8 cellular contexts compared by ENCODE assay signal in genomic region chr18:48929951-48930713, GRCh38. TPM values are rescaled to one million over a fixed set of nuclear protein-coding genes. Genes with fewer than 3 reads are reported as not detected.
DNase-seq lines count a peak whose midpoint lies in the region; ATAC-seq and TF ChIP-seq lines count a peak whose summit lies in the region.

No MANE protein-coding gene starts in this region.

- POLR2A ChIA-PET in CD8-positive, alpha-beta T cell (lab: Charles Lee), result interaction anchor here (1.8 to 2.4 kb wide), 2 partner anchors 10 kb away, joined by 4 to 8 read pairs; no protein-coding TSS in a partner anchor
- POLR2A ChIA-PET in OCI-LY7 (lab: Charles Lee), result interaction anchor here (1.0 kb wide), 1 partner anchor 14 kb away, joined by 5 read pairs; no protein-coding TSS in a partner anchor

- no peak overlapping the region for H2AFZ ChIP-seq in OCI-LY7 (ENCODE audit: low read length)

- H3K79me2 ChIP-seq in OCI-LY7 (ENCODE audit: insufficient read depth, low read depth, low read length), result peaks cover 94% of the 10 kb centered on the region

- H3K27ac ChIP-seq in CD8-positive, alpha-beta T cell (ENCODE audit: low read depth, low read length), result no peak overlapping the region
- H3K27ac ChIP-seq in OCI-LY7 (ENCODE audit: low read depth, low read length, poor library complexity, severe bottlenecking) (peak overlapping the region; percentile 79), neutrophil (peak overlapping the region; percentile 28)

- TF ChIP-seq CTCF in CD8-positive, alpha-beta T cell (IDR thresholded peaks at IDR 0.05), result no peak
- TF ChIP-seq CTCF in OCI-LY7 (conservative IDR thresholded peaks at IDR 0.05; ENCODE audit: low read length) (no peak), epithelial cell of proximal tubule (conservative IDR thresholded peaks at IDR 0.05; ENCODE audit: low read depth, low read length) (no peak), neutrophil (IDR thresholded peaks at IDR 0.05) (no peak)

- no peaks in the 10 kb centered on the region for H3K9me2 ChIP-seq in OCI-LY7 (ENCODE audit: insufficient read depth, low read length)

- no peaks in the 10 kb centered on the region for H3K27me3 ChIP-seq in CD8-positive, alpha-beta T cell (ENCODE audit: insufficient read depth, low read length)
- no peaks in the 10 kb centered on the region for H3K27me3 ChIP-seq in neutrophil

- no peaks in the 10 kb centered on the region for H3K36me3 ChIP-seq in CD8-positive, alpha-beta T cell (ENCODE audit: insufficient read depth, low read length)
- no peaks in the 10 kb centered on the region for H3K36me3 ChIP-seq in OCI-LY7 (ENCODE audit: insufficient read depth, low read length)
- no peaks in the 10 kb centered on the region for H3K36me3 ChIP-seq in neutrophil

- H3K4me3 Mint-ChIP-seq in CD8-positive, alpha-beta T cell, result peak overlapping the region; percentile 49

- H3K36me3 Mint-ChIP-seq in CD8-positive, alpha-beta T cell, result peaks cover 6% of the 10 kb centered on the region

- peak overlapping the region; percentile 47 for H3K27ac Mint-ChIP-seq in CD8-positive, alpha-beta T cell

- H3K4me2 ChIP-seq in OCI-LY7 (ENCODE audit: low read length), result peak overlapping the region; percentile 73

- CTCF ChIA-PET in CD8-positive, alpha-beta T cell (lab: Charles Lee), result interaction anchor here (0.8 to 2.3 kb wide), 4 partner anchors 7 to 22 kb away, joined by 3 to 6 read pairs (median 4); no protein-coding TSS in a partner anchor
- CTCF ChIA-PET in OCI-LY7 (lab: Charles Lee; ENCODE audit: unreplicated experiment), result no interaction called here

- H3K4me1 Mint-ChIP-seq in CD8-positive, alpha-beta T cell (ENCODE audit: low read depth), result peaks cover 92% of the 10 kb centered on the region

- H4K20me1 ChIP-seq in OCI-LY7 (ENCODE audit: insufficient read depth, low read length), result no peaks in the 10 kb centered on the region

- no peaks in the 10 kb centered on the region for H3K9me3 ChIP-seq in CD8-positive, alpha-beta T cell (ENCODE audit: low read length)
- no peaks in the 10 kb centered on the region for H3K9me3 ChIP-seq in OCI-LY7 (ENCODE audit: low read length)
- no peaks in the 10 kb centered on the region for H3K9me3 ChIP-seq in neutrophil

- intact Hi-C loops in CD8-positive, alpha-beta T cell (cut with DNase I, micrococcal nuclease), result loop anchor here (2.0 to 10.0 kb wide), 3 partner anchors 19 to 485 kb away; no protein-coding TSS in a partner anchor
- intact Hi-C loops in OCI-LY7 (cut with micrococcal nuclease; ENCODE audit: unreplicated experiment), result no loop called here

- BruUV-seq in OCI-LY7 (replicated peaks; lab: Mats Ljungman, UMichigan), result no TSS peak

- H3K4me1 ChIP-seq in CD8-positive, alpha-beta T cell (ENCODE audit: insufficient read depth, low read length), result peaks cover 68% of the 10 kb centered on the region
- H3K4me1 ChIP-seq in OCI-LY7 (ENCODE audit: insufficient read depth, low read length, poor library complexity, severe bottlenecking), result peaks cover 96% of the 10 kb centered on the region
- H3K4me1 ChIP-seq in neutrophil (ENCODE audit: control insufficient read depth in 1 of 2, insufficient read depth in 1 of 2, low read depth in 1 of 2, low read length in 1 of 2), result peaks cover 90 to 94% of the 10 kb centered on the region in 2 experiments

- no peaks in the 10 kb centered on the region for H3K27me3 Mint-ChIP-seq in CD8-positive, alpha-beta T cell (ENCODE audit: low read depth)

- ATAC-seq in CD8-positive, alpha-beta T cell, result no peak
- ATAC-seq in GM21576 (IDR thresholded peaks at IDR 0.05; ENCODE audit: unreplicated experiment) (no peak), GM21381 (IDR thresholded peaks at IDR 0.05; ENCODE audit: unreplicated experiment) (no peak), HG02973 (IDR thresholded peaks at IDR 0.05; ENCODE audit: unreplicated experiment) (no peak)

- H3K9me3 Mint-ChIP-seq in CD8-positive, alpha-beta T cell, result no peaks in the 10 kb centered on the region

- DNase-seq in CD8-positive, alpha-beta T cell, result no peak
- DNase-seq in OCI-LY7 (ENCODE audit: low spot score), result no peak
- peak; percentile 78 for DNase-seq in epithelial cell of proximal tubule (ENCODE audit: low read depth)
- no peak for DNase-seq in superior temporal gyrus (ENCODE audit: extremely low spot score)

- H3K4me3 ChIP-seq in CD8-positive, alpha-beta T cell (ENCODE audit: low read depth, low read length), result no peak overlapping the region
- H3K4me3 ChIP-seq in OCI-LY7 (ENCODE audit: low read depth, low read length, poor library complexity, severe bottlenecking), result no peak overlapping the region
- H3K4me3 ChIP-seq in epithelial cell of proximal tubule (ENCODE audit: low read depth, low read length), result peak overlapping the region; percentile 17
- no peak overlapping the region for H3K4me3 ChIP-seq in neutrophil (ENCODE audit: low read depth in 1 of 2, low read length in 1 of 2)

RNA-seq across cellular contexts. Expression of gene SMAD7, which starts 20.6 kb away (rescaled TPM):
- 100 to 1,000 TPM; 227 to 236 TPM for total RNA-seq in CD8-positive, alpha-beta T cell
- 13.5 and 15.1 TPM in 2 replicates for total RNA-seq in OCI-LY7 (2014; rRNA removed; shearing (Covaris generic))
- total RNA-seq in OCI-LY7 (2022) (2.9 and 3.2 TPM in 2 replicates), epithelial cell of proximal tubule (17.4 and 30.4 TPM in 2 replicates)
